Comparison of ENCODE assay signal across 8 cellular contexts in the genomic region with DNA sequence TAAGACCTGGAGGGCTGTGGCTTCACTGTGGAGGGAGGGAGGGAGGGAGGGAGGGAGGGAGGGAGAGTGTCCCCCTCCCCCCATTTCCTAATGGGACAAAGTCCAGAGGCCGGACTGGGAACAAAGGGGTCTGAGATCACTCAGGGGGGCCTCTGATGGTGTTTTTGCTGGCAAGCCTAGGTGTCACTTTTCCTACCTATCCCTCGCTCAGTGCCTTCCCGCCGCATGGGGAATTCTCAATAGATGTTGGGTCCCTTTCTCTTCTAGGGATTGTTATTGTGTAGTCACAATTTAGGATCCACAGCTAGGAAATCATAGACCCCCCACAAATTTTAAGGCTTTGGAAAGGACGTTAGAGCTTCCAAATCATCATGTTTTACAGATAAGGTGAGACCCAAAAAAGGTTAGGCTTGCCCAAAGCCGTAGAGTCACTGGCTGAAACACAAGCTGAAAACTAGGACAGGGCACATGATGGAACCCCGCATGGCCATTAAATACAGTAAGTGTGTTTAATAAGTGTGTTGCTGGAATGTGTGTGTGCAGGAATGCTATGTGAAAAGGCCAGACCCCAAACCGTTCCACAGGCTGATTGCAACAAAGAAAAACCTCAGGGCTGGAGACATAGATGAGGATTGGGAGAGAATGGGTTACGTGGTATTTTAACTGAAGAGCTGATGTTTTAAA. TPM values are rescaled to one million over a fixed set of nuclear protein-coding genes. Genes with fewer than 3 reads are reported as not detected.
A peak's percentile ranks its signal among the peaks of the same experiment; 100 is the strongest.
DNase-seq lines count a peak whose midpoint lies in the region; ATAC-seq and TF ChIP-seq lines count a peak whose summit lies in the region.

No MANE protein-coding gene starts in this region.

- intact Hi-C loops in right lobe of liver (cut with DNase I) = no loop called here

- TF ChIP-seq CTCF in right lobe of liver (IDR thresholded peaks at IDR 0.05) = no peak

- WGBS in right lobe of liver (ENCODE audit: insufficient coverage, low coverage, low lambda C conversion rate, missing lambda C conversion rate) = 17% methylated on average over 9 of the region's 9 CpGs

- peaks cover 56% of the 10 kb centered on the region for H3K4me1 Mint-ChIP-seq in T-helper 1 cell treated with Interleukin-12 subunit alpha and Interleukin-12 subunit beta and Interleukin-4 antibody, amounts not matched to agents 30 μg/mL and 1 μg/mL, for 36 hours (ENCODE audit: low read depth)
- H3K4me1 Mint-ChIP-seq in immature natural killer cell = peaks cover 11 to 16% of the 10 kb centered on the region in 2 donors

- no peak for DNase-seq in T-helper 1 cell
- peak in 1 of 3 donors; percentile 37 for DNase-seq in right lobe of liver
- DNase-seq in NCI-H2029 (lab: John Stamatoyannopoulos, UW) = no peak
- no peak for DNase-seq in immature natural killer cell
- DNase-seq in GDM1 (lab: John Stamatoyannopoulos, UW) = no peak

- H3K4me3 ChIP-seq in right lobe of liver = peak overlapping the region in 2 of 3 donors; percentile 12 to 29

- no peak for TF ChIP-seq POLR2A in right lobe of liver (IDR thresholded peaks at IDR 0.05)

- peaks cover 0 to 77% (median 30%) of the 10 kb centered on the region in 4 donors for H3K4me1 ChIP-seq in right lobe of liver

- peak overlapping the region; percentile 43 for H3K4me3 Mint-ChIP-seq in T-helper 1 cell treated with Interleukin-12 subunit alpha and Interleukin-12 subunit beta and Interleukin-4 antibody, amounts not matched to agents 30 μg/mL and 1 μg/mL, for 36 hours
- H3K4me3 Mint-ChIP-seq in immature natural killer cell = no peak overlapping the region

- H3K27ac ChIP-seq in angular gyrus (ENCODE audit: low read depth, low read length) = peak overlapping the region; percentile 99
- H3K27ac ChIP-seq in right lobe of liver = peak overlapping the region; percentile 86 to 94 (median 89)
- H3K27ac ChIP-seq in temporal lobe (ENCODE audit: low read depth, low read length) = peak overlapping the region; percentile 100

- peak overlapping the region; percentile 85 for H3K27ac Mint-ChIP-seq in T-helper 1 cell treated with Interleukin-12 subunit alpha and Interleukin-12 subunit beta and Interleukin-4 antibody, amounts not matched to agents 30 μg/mL and 1 μg/mL, for 36 hours
- peak overlapping the region in 3 of 6 donors; percentile 0 to 23 (median 21) for H3K27ac Mint-ChIP-seq in immature natural killer cell

- no peaks in the 10 kb centered on the region for H3K27me3 ChIP-seq in right lobe of liver

- H3K36me3 Mint-ChIP-seq in T-helper 1 cell treated with Interleukin-12 subunit alpha and Interleukin-12 subunit beta and Interleukin-4 antibody, amounts not matched to agents 30 μg/mL and 1 μg/mL, for 36 hours (ENCODE audit: low read depth) = no peaks in the 10 kb centered on the region
- no peaks in the 10 kb centered on the region for H3K36me3 Mint-ChIP-seq in immature natural killer cell

- no peaks in the 10 kb centered on the region for H3K9me3 Mint-ChIP-seq in T-helper 1 cell treated with Interleukin-12 subunit alpha and Interleukin-12 subunit beta and Interleukin-4 antibody, amounts not matched to agents 30 μg/mL and 1 μg/mL, for 36 hours
- no peaks in the 10 kb centered on the region for H3K9me3 Mint-ChIP-seq in immature natural killer cell

- no peaks in the 10 kb centered on the region for H3K9me3 ChIP-seq in right lobe of liver

- ATAC-seq in right lobe of liver = peak in 2 of 4 donors; percentile 6 to 20

- no peaks in the 10 kb centered on the region for H3K36me3 ChIP-seq in right lobe of liver

- no peaks in the 10 kb centered on the region for H3K27me3 Mint-ChIP-seq in T-helper 1 cell treated with Interleukin-12 subunit alpha and Interleukin-12 subunit beta and Interleukin-4 antibody, amounts not matched to agents 30 μg/mL and 1 μg/mL, for 36 hours (ENCODE audit: low read depth)
- peaks cover 10 to 24% (median 19%) of the 10 kb centered on the region in 3 donors for H3K27me3 Mint-ChIP-seq in immature natural killer cell (ENCODE audit: low read depth in 3 of 3)

RNA-seq across cellular contexts. Expression of a gene that starts 4.8 kb away (rescaled TPM):
- total RNA-seq in right lobe of liver (1,000 to 10,000 TPM; 1,131 to 2,981 (median 2,140) TPM), temporal lobe (649 TPM)
- 1,000 to 10,000 TPM; 1,906 to 2,262 (median 2,182) TPM for polyA plus RNA-seq in immature natural killer cell

RNA-seq across cellular contexts. Expression of a gene that starts 22.1 kb away (rescaled TPM):
- 1 to 10 TPM in 3 of 6 experiments, under 1 TPM in 3; 0.55 to 2.3 (median 0.91) TPM for total RNA-seq in right lobe of liver
- total RNA-seq in temporal lobe = 0.49 TPM
- polyA plus RNA-seq in immature natural killer cell = 1 to 10 TPM in 2 of 3 donors, under 1 TPM in 1; 0.64 to 1.1 (median 1.0) TPM

RNA-seq across cellular contexts. Expression of a gene that starts 54.9 kb away (rescaled TPM):
- total RNA-seq in right lobe of liver = 1 to 10 TPM; 3.2 to 9.1 (median 4.2) TPM
- 3.7 TPM for total RNA-seq in temporal lobe
- polyA plus RNA-seq in immature natural killer cell = not detected
